Comparison of ENCODE assay signal across 9 cellular contexts in the genomic region with DNA sequence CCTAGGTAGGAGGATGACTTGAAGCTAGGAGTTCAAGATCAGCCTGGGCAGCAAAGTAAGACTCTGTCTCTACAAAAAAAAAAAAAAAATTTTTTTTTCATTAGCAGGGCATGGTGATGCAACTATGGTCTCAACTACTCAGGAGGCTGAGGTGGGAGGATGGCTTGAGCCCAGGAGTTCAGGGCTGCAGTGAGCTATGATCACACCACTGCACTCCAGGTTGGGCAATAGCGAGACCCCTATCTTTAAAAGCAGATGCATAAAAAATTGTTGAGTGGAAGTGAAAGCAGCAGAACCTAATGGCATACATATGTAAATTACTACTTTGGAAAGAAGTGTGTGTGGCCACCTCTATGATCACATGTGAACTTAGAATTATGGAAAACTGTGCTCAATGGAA. TPM values are rescaled to one million over a fixed set of nuclear protein-coding genes. Genes with fewer than 3 reads are reported as not detected.
DNase-seq lines count a peak whose midpoint lies in the region; ATAC-seq, FAIRE-seq and TF ChIP-seq lines count a peak whose summit lies in the region.
"Had no signal": no experiment of that assay in that cellular context is flagged by ENCODE, and none has a peak within 500 bp of the region (broad histone marks: within the 10 kb centered on the region; RNA-seq: fewer than 3 reads in every experiment).

No MANE protein-coding gene starts in this region.

- POLR2A ChIA-PET in K562 (lab: Yijun Ruan, JAX), result interaction anchor here (0.6 kb wide), 1 partner anchor 577 kb away, joined by 3 read pairs; no protein-coding TSS in a partner anchor

- no peak for TF ChIP-seq RAD21 in K562 (CRISPR knock-in tag; conservative IDR thresholded peaks at IDR 0.05 in 1 of 2, IDR thresholded peaks at IDR 0.05 in 1 of 2)

- no peak overlapping the region for H3K9ac ChIP-seq in K562 (ENCODE audit: insufficient read depth in 1 of 2, low read depth in 2 of 2, low read length in 2 of 2)

- H3K79me2 ChIP-seq in K562 (ENCODE audit: control insufficient read depth, insufficient read depth, low read length), result no peaks in the 10 kb centered on the region

- no peaks in the 10 kb centered on the region for H3K9me3 ChIP-seq in K562 (replicated peaks; ENCODE audit: control insufficient read depth, insufficient read depth, low read depth, low read length)
- H3K9me3 ChIP-seq in lung (ENCODE audit: control insufficient read depth in 2 of 2, insufficient read depth in 1 of 2, low read length in 1 of 2), result no peaks in the 10 kb centered on the region
- H3K9me3 ChIP-seq in tibial artery, result no peaks in the 10 kb centered on the region

- H3K36me3 ChIP-seq in K562 (ENCODE audit: control insufficient read depth, insufficient read depth, low read length) (no peaks in the 10 kb centered on the region), lung (ENCODE audit: control insufficient read depth in 2 of 2, insufficient read depth in 2 of 2, low read length in 2 of 2) (no peaks in the 10 kb centered on the region), tibial artery (no peaks in the 10 kb centered on the region)

- no peak overlapping the region for H2AFZ ChIP-seq in K562 (ENCODE audit: low read depth, low read length)

- in situ Hi-C loops in K562 (cut with MboI), result no loop called here

- 21% methylated on average over 1 of the region's 1 CpG for WGBS in K562 (ENCODE audit: insufficient coverage, low coverage, missing lambda C conversion rate)
- WGBS in lung, 2 donors, result 56 to 73% methylated on average over 1 of the region's 1 CpG

- H3K27ac ChIP-seq in K562 (ENCODE audit: extremely low read depth, low read depth, low read length), result no peak overlapping the region
- peak overlapping the region; percentile 40 to 63 for H3K27ac ChIP-seq in lung (ENCODE audit: low read depth in 1 of 2, low read length in 1 of 2)
- peak overlapping the region; percentile 59 to 69 for H3K27ac ChIP-seq in tibial artery

- FAIRE-seq in K562 (lab: Jason Lieb, UNC), result no peak

- H3K27me3 ChIP-seq in K562 (ENCODE audit: control insufficient read depth in 2 of 2, insufficient read depth in 2 of 2, low read length in 2 of 2) (no peaks in the 10 kb centered on the region), lung (ENCODE audit: control insufficient read depth, insufficient read depth) (no peaks in the 10 kb centered on the region), tibial artery (no peaks in the 10 kb centered on the region)

- peaks cover 11% of the 10 kb centered on the region for H4K20me1 ChIP-seq in K562 (replicated peaks; ENCODE audit: control insufficient read depth, insufficient read depth, low read length)

- TF ChIP-seq CTCF in K562 (IDR thresholded peaks at IDR 0.05 in 2 of 3, conservative IDR thresholded peaks at IDR 0.05 in 1 of 3; ENCODE audit: insufficient read depth in 2 of 3, low read depth in 1 of 3, low read length in 3 of 3) (no peak), lung (IDR thresholded peaks at IDR 0.05; ENCODE audit: control extremely low read depth, extremely low read depth) (no peak), tibial artery (IDR thresholded peaks at IDR 0.05) (no peak)

- no TSS peak for BruUV-seq in K562 (replicated peaks; lab: Mats Ljungman, UMichigan)

- H3K4me3 ChIP-seq in K562 (no peak overlapping the region), lung (no peak overlapping the region), tibial artery (no peak overlapping the region)

- no peak for TF ChIP-seq EP300 in K562 (IDR thresholded peaks at IDR 0.05; ENCODE audit: low read length)

- TF ChIP-seq POLR2A in K562 (conservative IDR thresholded peaks at IDR 0.05), result no peak
- TF ChIP-seq POLR2A in GM18505 (IDR thresholded peaks at IDR 0.05; ENCODE audit: borderline replicate concordance, extremely low read depth, insufficient read depth, insufficient read length), result no peak

- peaks cover 0 to 8% of the 10 kb centered on the region in 2 experiments; a peak in 2 of 5 replicates for H3K4me1 ChIP-seq in K562 (replicated peaks in 1 of 2; ENCODE audit: control insufficient read depth in 2 of 2, insufficient read depth in 2 of 2, low read length in 2 of 2)
- H3K4me1 ChIP-seq in lung (ENCODE audit: control insufficient read depth in 2 of 2, insufficient read depth in 2 of 2, low read length in 2 of 2), result peaks cover 11 to 13% of the 10 kb centered on the region in 2 donors
- H3K4me1 ChIP-seq in tibial artery, result peaks cover 0 to 60% (median 46%) of the 10 kb centered on the region in 4 donors

- peak; percentile 25 to 50 for DNase-seq in NOMO-1 (lab: John Stamatoyannopoulos, UW; ENCODE audit: unreplicated experiment in 2 of 2)
- DNase-seq in K562 (ENCODE audit: extremely low read depth in 1 of 4, low spot score in 3 of 4), result peak in 1 of 4 experiments; percentile 10
- DNase-seq in lung (ENCODE audit: low spot score), result no peak
- DNase-seq in tibial artery, result no peak
- DNase-seq in iPS-NIHi7 (ENCODE audit: extremely low spot score), result no peak
- no peak for DNase-seq in NCI-H146 treated with DMSO at 0.1 percent for 48 hours (lab: John Stamatoyannopoulos, UW; ENCODE audit: unreplicated experiment)
- DNase-seq: effector CD8-positive, alpha-beta T cell; stimulated activated CD4-positive, alpha-beta T cell treated with anti-CD3 and anti-CD28 coated beads, Interleukin-2, amount 100 ng/mL, for 24 hours had no signal

- no peaks in the 10 kb centered on the region for H3K9me1 ChIP-seq in K562 (ENCODE audit: control insufficient read depth, insufficient read depth, low read length)

- intact Hi-C loops in K562 (cut with micrococcal nuclease), result no loop called here
- intact Hi-C loops in tibial artery (cut with DNase I; ENCODE audit: low total_unique reads), result no loop called here

- CTCF ChIA-PET in K562 (lab: Yijun Ruan, JAX; ENCODE audit: low intra/inter-chr PET ratio), result interaction anchor here (0.6 kb wide), 1 partner anchor 80 kb away, joined by 3 read pairs; no protein-coding TSS in a partner anchor

- ATAC-seq in K562 (peak; percentile 71), lung (ENCODE audit: insufficient read depth, low FRiP score) (no peak), GM18505 (IDR thresholded peaks at IDR 0.05; ENCODE audit: unreplicated experiment) (no peak)

- H3K4me2 ChIP-seq in K562 (ENCODE audit: insufficient read depth, low read length), result no peak overlapping the region

TF ChIP-seq in K562, 482 proteins besides CTCF, POLR2A, EP300 and RAD21 (continues in another document):
- no peak for TF ChIP-seq ZNF280A (IDR thresholded peaks at IDR 0.05; ENCODE audit: low read depth, partially characterized antibody)
- TF ChIP-seq ZNF232 (CRISPR knock-in tag; IDR thresholded peaks at IDR 0.05), result no peak
- peak; percentile 54 for TF ChIP-seq ARID1B (IDR thresholded peaks at IDR 0.05)
- peak; percentile 56 for TF ChIP-seq CBFA2T3 (IDR thresholded peaks at IDR 0.05)
- no peak for TF ChIP-seq L3MBTL2 (IDR thresholded peaks at IDR 0.05)

RNA-seq across cellular contexts. Expression of gene SIL1, which starts 56.8 kb away (rescaled TPM):
- total RNA-seq in K562 (2011; cell fraction: chromatin; rRNA removed; ENCODE audit: low replicate concordance), result 56.7 and 91.8 TPM in 2 replicates
- 64.0 and 77.0 TPM in 2 replicates for total RNA-seq in K562 (2011; cell fraction: nucleolus; rRNA removed)
- total RNA-seq in K562 (2011; cell fraction: nucleoplasm; rRNA removed), result 57.0 and 70.0 TPM in 2 replicates
- 30.5 and 30.6 TPM in 2 replicates for total RNA-seq in K562 (2014; rRNA removed)
- total RNA-seq in K562 (2014; rRNA removed; fragmentation: Illumina TruSeq; extraction: Trizol), result 20.4 and 23.2 TPM in 2 replicates
- total RNA-seq in K562 (2015; rRNA removed; fragmentation: Illumina TruSeq; extraction: Trizol), result 15.2 and 15.4 TPM in 2 replicates
- 19.2 and 29.8 TPM in 2 replicates for total RNA-seq in K562 (2021)
- polyA plus RNA-seq in K562 (2011; rRNA removed), result 22.3 and 26.6 TPM in 2 replicates
- 25.5 and 54.6 TPM in 2 replicates for polyA plus RNA-seq in K562 (2011; cell fraction: cytosol; rRNA removed)
- polyA plus RNA-seq in K562 (2011; cell fraction: nucleus; rRNA removed), result 14.8 and 19.5 TPM in 2 replicates
- 19.8 and 32.9 TPM in 2 replicates for polyA plus RNA-seq in K562 (2012)
- 14.3 and 18.1 TPM in 2 replicates for polyA plus RNA-seq in K562 (2014; fragmentation: Illumina TruSeq; extraction: Trizol)
- polyA plus RNA-seq in K562 (2014; fragmentation: Nextera tagmentation; extraction: Ambion mirVana), result 1 to 10 TPM; 1.3 to 4.1 TPM
- 17.3 and 26.7 TPM in 2 replicates for polyA plus RNA-seq in K562 (2014; rRNA removed)
- polyA minus RNA-seq in K562 (2011; rRNA and poly(A)+ RNA removed), result 33.7 and 45.1 TPM in 2 replicates
- polyA minus RNA-seq in K562 (2011; cell fraction: cytosol; rRNA and poly(A)+ RNA removed), result 14.7 and 21.9 TPM in 2 replicates
- polyA minus RNA-seq in K562 (2011; cell fraction: nucleus; rRNA and poly(A)+ RNA removed), result 12.5 and 26.9 TPM in 2 replicates
- 10 to 100 TPM; 38.5 to 77.6 TPM for total RNA-seq in lung
- polyA plus RNA-seq in lung, result 100 to 1,000 TPM in 1 of 2 donors, 10 to 100 TPM in 1; 79.2 to 109 TPM

Comparison
In these comparisons a context has a peak if more than half of its experiments do, and no peak if none do; other contexts are left out.
1. DNase-seq: peak in NOMO-1 (2 of 2); none in lung (single experiment), tibial artery (0 of 2), iPS-NIHi7 (single experiment) and NCI-H146 treated with DMSO at 0.1 percent for 48 hours (single experiment).